Comparison of ENCODE assay signal across 2 cellular contexts in genomic region chr5:140342287-140342686, GRCh38.
TF ChIP-seq lines count a peak whose summit lies in the region.

No MANE protein-coding gene starts in this region.

TF ChIP-seq in liver, 16 proteins besides CTCF, POLR2A, EP300 and RAD21:
- peak; percentile 47 to 54 for TF ChIP-seq GABPA (IDR thresholded peaks at IDR 0.05 in 1 of 2, conservative IDR thresholded peaks at IDR 0.05 in 1 of 2)
- TF ChIP-seq ZBTB33 (IDR thresholded peaks at IDR 0.05): no peak
- TF ChIP-seq RXRA (IDR thresholded peaks at IDR 0.05): peak in 1 of 2 donors; percentile 9
- TF ChIP-seq MAX (IDR thresholded peaks at IDR 0.05): peak; percentile 34
- TF ChIP-seq EGR1 (IDR thresholded peaks at IDR 0.05; ENCODE audit: low read depth in 2 of 2): no peak
- TF ChIP-seq SP1 (IDR thresholded peaks at IDR 0.05): peak; percentile 15
- TF ChIP-seq TAF1 (conservative IDR thresholded peaks at IDR 0.05): no peak

TF ChIP-seq in HepG2, 621 proteins besides CTCF, POLR2A, EP300 and RAD21:
- no peak for TF ChIP-seq ZBTB37 (CRISPR knock-in tag; IDR thresholded peaks at IDR 0.05)
- TF ChIP-seq ZBTB43 (CRISPR knock-in tag; conservative IDR thresholded peaks at IDR 0.05): no peak
- no peak for TF ChIP-seq NR3C1 (CRISPR knock-in tag; IDR thresholded peaks at IDR 0.05)
- no peak for TF ChIP-seq ZNF317 (CRISPR knock-in tag; IDR thresholded peaks at IDR 0.05)
- TF ChIP-seq ZBTB34 (CRISPR knock-in tag; IDR thresholded peaks at IDR 0.05): no peak
- TF ChIP-seq SP4 (CRISPR knock-in tag; IDR thresholded peaks at IDR 0.05): no peak
- no peak for TF ChIP-seq BORCS8-MEF2B (CRISPR knock-in tag; IDR thresholded peaks at IDR 0.05)
- TF ChIP-seq ATF3 (CRISPR knock-in tag; IDR thresholded peaks at IDR 0.05): no peak
- TF ChIP-seq FOXO4 (CRISPR knock-in tag; conservative IDR thresholded peaks at IDR 0.05): no peak
- no peak for TF ChIP-seq ZNF282 (IDR thresholded peaks at IDR 0.05; ENCODE audit: partially characterized antibody)
- TF ChIP-seq SNAPC2 (CRISPR knock-in tag; IDR thresholded peaks at IDR 0.05): no peak
